25 cellular contexts compared by ENCODE assay signal in genomic region chr3:81307221-81307620, GRCh38.
"Had no signal": no experiment of that assay in that cellular context is flagged by ENCODE, and none has a peak within 500 bp of the region (broad histone marks: within the 10 kb centered on the region; RNA-seq: fewer than 3 reads in every experiment).

No MANE protein-coding gene starts in this region.

- FAIRE-seq: HepG2, RCC 7860 had no signal

- H3K9me3 ChIP-seq: MG63, SJSA1 had no signal

- H3K4me1 ChIP-seq: SJSA1 had no signal

- H3K27ac ChIP-seq: SJSA1, SK-N-MC had no signal

- H3K27me3 ChIP-seq: MG63, SJSA1 had no signal

- H3K4me3 ChIP-seq: MG63, SJSA1, SK-N-MC had no signal

- DNase-seq: IMR-90, Karpas-422, KG1, MG63, NCI-H1092, NCI-H1105 treated with DMSO at 0.1 percent for 48 hours, NCI-H1417 treated with DMSO at 0.1 percent for 48 hours, NCI-H146, NCI-H1694 treated with DMSO at 0.1 percent for 48 hours, NCI-H1930, NCI-H2081, NCI-H2107, NCI-H2171 treated with DMSO at 0.1 percent for 48 hours, NCI-H345, NCI-H446 treated with DMSO at 0.1 percent for 48 hours, NCI-H510A treated with DMSO at 0.1 percent for 48 hours, NCI-H526, NCI-H748 treated with DMSO at 0.1 percent for 48 hours, Right ventricle myocardium superior, RPMI8226, SIG-M5 had no signal

- H3K36me3 ChIP-seq: MG63, SJSA1 had no signal
